12 cellular contexts compared by ENCODE assay signal in the genomic region with DNA sequence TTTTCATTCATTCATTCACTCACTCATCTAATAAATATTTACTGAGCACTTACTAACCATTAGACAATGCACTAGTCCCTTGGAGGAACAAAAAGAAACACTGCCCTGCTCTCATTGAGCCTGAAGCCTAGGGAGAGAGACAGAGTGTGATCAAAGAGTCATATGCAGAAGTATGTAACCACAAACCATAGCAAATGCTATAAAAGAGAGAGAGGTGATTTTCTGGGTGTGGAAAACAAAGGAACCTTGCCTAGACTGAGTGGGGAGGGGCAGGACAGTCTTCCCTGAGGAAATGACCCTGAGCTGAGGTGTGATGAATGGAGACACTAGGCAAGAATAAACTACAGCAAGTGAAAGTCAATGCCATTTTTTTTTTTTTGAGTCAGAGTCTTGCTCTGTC. TPM values are rescaled to one million over a fixed set of nuclear protein-coding genes. Genes with fewer than 3 reads are reported as not detected.
DNase-seq lines count a peak whose midpoint lies in the region; ATAC-seq and TF ChIP-seq lines count a peak whose summit lies in the region.
"Had no signal": no experiment of that assay in that cellular context is flagged by ENCODE, and none has a peak within 500 bp of the region (broad histone marks: within the 10 kb centered on the region; RNA-seq: fewer than 3 reads in every experiment).

No MANE protein-coding gene starts in this region.

- no peaks in the 10 kb centered on the region for H4K20me1 ChIP-seq in DND-41 (ENCODE audit: insufficient read depth, low read length)

- DNase-seq in DND-41: peak; percentile 12
- peak; percentile 73 for DNase-seq in LoVo (ENCODE audit: low spot score)
- DNase-seq in astrocyte of the cerebellum (ENCODE audit: low read depth): peak; percentile 96
- DNase-seq in mucosa of descending colon: peak in 1 of 3 donors; percentile 68
- DNase-seq in upper lobe of left lung: no peak
- DNase-seq in activated CD8-positive, alpha-beta T cell treated with anti-CD3 and anti-CD28 coated beads, Interleukin-2, amount 10 ng/mL, durations not matched to agents 7 days and 5 days: no peak
- no peak for DNase-seq in SIG-M5 (lab: John Stamatoyannopoulos, UW)
- DNase-seq: activated CD4-positive, alpha-beta memory T cell treated with anti-CD3 and anti-CD28 coated beads for 36 hours; aorta; stimulated activated CD4-positive, alpha-beta T cell treated with anti-CD3 and anti-CD28 coated beads, Interleukin-4, amount 100 ng/mL, for 1 hour had no signal

- TF ChIP-seq POLR2A in upper lobe of left lung (IDR thresholded peaks at IDR 0.05): no peak

- no peak overlapping the region for H3K27ac Mint-ChIP-seq in activated CD8-positive, alpha-beta T cell treated with anti-CD3 and anti-CD28 coated beads, Interleukin-2, amount 10 ng/mL, durations not matched to agents 7 days and 5 days
- H3K27ac Mint-ChIP-seq: activated CD4-positive, alpha-beta memory T cell treated with anti-CD3 and anti-CD28 coated beads for 36 hours had no signal

- no peak overlapping the region for H3K4me3 ChIP-seq in DND-41 (ENCODE audit: low read depth in 1 of 2, low read length in 2 of 2)
- no peak overlapping the region for H3K4me3 ChIP-seq in astrocyte of the cerebellum (ENCODE audit: low read depth, low read length)
- H3K4me3 ChIP-seq in mucosa of descending colon: no peak overlapping the region
- no peak overlapping the region for H3K4me3 ChIP-seq in upper lobe of left lung

- peaks cover 3% of the 10 kb centered on the region for H3K4me1 Mint-ChIP-seq in activated CD8-positive, alpha-beta T cell treated with anti-CD3 and anti-CD28 coated beads, Interleukin-2, amount 10 ng/mL, durations not matched to agents 7 days and 5 days (ENCODE audit: low read depth)

- in situ Hi-C loops in astrocyte of the cerebellum (cut with HindIII; ENCODE audit: low sequenced_read_pairs): loop anchor here (25.0 kb wide), 1 partner anchor 468 kb away; no protein-coding TSS in a partner anchor

- H3K4me1 ChIP-seq in DND-41 (ENCODE audit: insufficient read depth, low read length): no peaks in the 10 kb centered on the region
- H3K4me1 ChIP-seq in mucosa of descending colon (ENCODE audit: low read depth): no peaks in the 10 kb centered on the region
- H3K4me1 ChIP-seq in upper lobe of left lung: peaks cover 0 to 8% (median 3%) of the 10 kb centered on the region in 4 donors

- no peaks in the 10 kb centered on the region for H3K36me3 Mint-ChIP-seq in activated CD8-positive, alpha-beta T cell treated with anti-CD3 and anti-CD28 coated beads, Interleukin-2, amount 10 ng/mL, durations not matched to agents 7 days and 5 days (ENCODE audit: low read depth)
- H3K36me3 Mint-ChIP-seq: activated CD4-positive, alpha-beta memory T cell treated with anti-CD3 and anti-CD28 coated beads for 36 hours had no signal

- intact Hi-C loops in mucosa of descending colon (cut with DNase I, micrococcal nuclease): no loop called here

- no peaks in the 10 kb centered on the region for H3K9me3 Mint-ChIP-seq in activated CD8-positive, alpha-beta T cell treated with anti-CD3 and anti-CD28 coated beads, Interleukin-2, amount 10 ng/mL, durations not matched to agents 7 days and 5 days (ENCODE audit: insufficient read depth)
- H3K9me3 Mint-ChIP-seq: activated CD4-positive, alpha-beta memory T cell treated with anti-CD3 and anti-CD28 coated beads for 36 hours; neural crest cell had no signal

- H3K27ac ChIP-seq in DND-41 (ENCODE audit: low read length): no peak overlapping the region
- no peak overlapping the region for H3K27ac ChIP-seq in upper lobe of left lung

- TF ChIP-seq CTCF in DND-41 (IDR thresholded peaks at IDR 0.05; ENCODE audit: borderline replicate concordance, extremely low read depth, low read length, poor library complexity, severe bottlenecking): no peak
- no peak for TF ChIP-seq CTCF in astrocyte of the cerebellum (IDR thresholded peaks at IDR 0.05; ENCODE audit: low read depth, low read length, missing control alignments)
- TF ChIP-seq CTCF in mucosa of descending colon (IDR thresholded peaks at IDR 0.05): no peak
- no peak for TF ChIP-seq CTCF in upper lobe of left lung (IDR thresholded peaks at IDR 0.05)

- CTCF ChIA-PET in activated CD8-positive, alpha-beta T cell treated with anti-CD3 and anti-CD28 coated beads, Interleukin-2, amount 10 ng/mL, durations not matched to agents 7 days and 5 days (lab: Charles Lee): no interaction called here

- H2AFZ ChIP-seq in DND-41 (ENCODE audit: low read depth, low read length): no peak overlapping the region

- ATAC-seq in DND-41 (ENCODE audit: insufficient read depth, low read depth) (peak; percentile 95), mucosa of descending colon (peak; percentile 92), upper lobe of left lung (ENCODE audit: low FRiP score in 2 of 2) (no peak), GM21723 (IDR thresholded peaks at IDR 0.05; ENCODE audit: unreplicated experiment) (no peak)
- ATAC-seq in activated CD8-positive, alpha-beta T cell treated with anti-CD3 and anti-CD28 coated beads, Interleukin-2, amount 10 ng/mL, durations not matched to agents 7 days and 5 days: no peak

- no peaks in the 10 kb centered on the region for H3K27me3 ChIP-seq in DND-41 (ENCODE audit: insufficient read depth, low read length, poor library complexity)
- H3K27me3 ChIP-seq in upper lobe of left lung: no peaks in the 10 kb centered on the region

- no peaks in the 10 kb centered on the region for H3K36me3 ChIP-seq in DND-41 (ENCODE audit: insufficient read depth, low read length)
- H3K36me3 ChIP-seq in mucosa of descending colon (ENCODE audit: low read depth): no peaks in the 10 kb centered on the region
- H3K36me3 ChIP-seq in upper lobe of left lung: no peaks in the 10 kb centered on the region

- no peak overlapping the region for H3K9ac ChIP-seq in DND-41 (ENCODE audit: low read depth, low read length)

- peaks cover 24% of the 10 kb centered on the region for H3K27me3 Mint-ChIP-seq in activated CD8-positive, alpha-beta T cell treated with anti-CD3 and anti-CD28 coated beads, Interleukin-2, amount 10 ng/mL, durations not matched to agents 7 days and 5 days (ENCODE audit: low read depth)

- no peak for TF ChIP-seq EP300 in upper lobe of left lung (IDR thresholded peaks at IDR 0.05)

- H3K9me3 ChIP-seq in DND-41 (ENCODE audit: insufficient read depth, low read length, severe bottlenecking): no peaks in the 10 kb centered on the region
- no peaks in the 10 kb centered on the region for H3K9me3 ChIP-seq in mucosa of descending colon
- H3K9me3 ChIP-seq in upper lobe of left lung: no peaks in the 10 kb centered on the region

- no peaks in the 10 kb centered on the region for H3K79me2 ChIP-seq in DND-41 (ENCODE audit: insufficient read depth, low read length)

- no peak overlapping the region for H3K4me3 Mint-ChIP-seq in activated CD8-positive, alpha-beta T cell treated with anti-CD3 and anti-CD28 coated beads, Interleukin-2, amount 10 ng/mL, durations not matched to agents 7 days and 5 days
- H3K4me3 Mint-ChIP-seq: activated CD4-positive, alpha-beta memory T cell treated with anti-CD3 and anti-CD28 coated beads for 36 hours; neural crest cell had no signal

- H3K4me2 ChIP-seq in DND-41 (ENCODE audit: insufficient read depth, low read length): no peak overlapping the region

- POLR2A ChIA-PET in activated CD8-positive, alpha-beta T cell treated with anti-CD3 and anti-CD28 coated beads, Interleukin-2, amount 10 ng/mL, durations not matched to agents 7 days and 5 days (lab: Charles Lee): no interaction called here

RNA-seq across cellular contexts. Expression of gene ADRA1B, which starts 10.8 kb away (rescaled TPM):
- total RNA-seq in mucosa of descending colon: under 1 TPM; 0.51 to 0.89 (median 0.69) TPM
- total RNA-seq in upper lobe of left lung: 1 to 10 TPM; 3.4 to 9.9 (median 5.9) TPM
- total RNA-seq in activated CD8-positive, alpha-beta T cell treated with anti-CD3 and anti-CD28 coated beads, Interleukin-2, amount 10 ng/mL, durations not matched to agents 7 days and 5 days: not detected
- total RNA-seq: activated CD4-positive, alpha-beta memory T cell treated with anti-CD3 and anti-CD28 coated beads for 36 hours had no signal

Comparison
In these comparisons a context has a peak if more than half of its experiments do, and no peak if none do; other contexts are left out.
1. ATAC-seq: peak in DND-41 (single experiment) and mucosa of descending colon (single experiment); none in upper lobe of left lung (0 of 2), activated CD8-positive, alpha-beta T cell treated with anti-CD3 and anti-CD28 coated beads, Interleukin-2, amount 10 ng/mL, durations not matched to agents 7 days and 5 days (single experiment) and GM21723 (single experiment).
2. DNase-seq: peak in DND-41 (single experiment), LoVo (single experiment) and astrocyte of the cerebellum (single experiment); none in upper lobe of left lung (0 of 2), activated CD8-positive, alpha-beta T cell treated with anti-CD3 and anti-CD28 coated beads, Interleukin-2, amount 10 ng/mL, durations not matched to agents 7 days and 5 days (single experiment) and SIG-M5 (single experiment).